In genomic region chr10:128124813-128125403, GRCh38 we compare ENCODE assay signal across 1 cellular context.
TF ChIP-seq lines count a peak whose summit lies in the region.

No MANE protein-coding gene starts in this region.

TF ChIP-seq in K562, 482 proteins besides CTCF, POLR2A, EP300 and RAD21:
- TF ChIP-seq, protein P1, sequence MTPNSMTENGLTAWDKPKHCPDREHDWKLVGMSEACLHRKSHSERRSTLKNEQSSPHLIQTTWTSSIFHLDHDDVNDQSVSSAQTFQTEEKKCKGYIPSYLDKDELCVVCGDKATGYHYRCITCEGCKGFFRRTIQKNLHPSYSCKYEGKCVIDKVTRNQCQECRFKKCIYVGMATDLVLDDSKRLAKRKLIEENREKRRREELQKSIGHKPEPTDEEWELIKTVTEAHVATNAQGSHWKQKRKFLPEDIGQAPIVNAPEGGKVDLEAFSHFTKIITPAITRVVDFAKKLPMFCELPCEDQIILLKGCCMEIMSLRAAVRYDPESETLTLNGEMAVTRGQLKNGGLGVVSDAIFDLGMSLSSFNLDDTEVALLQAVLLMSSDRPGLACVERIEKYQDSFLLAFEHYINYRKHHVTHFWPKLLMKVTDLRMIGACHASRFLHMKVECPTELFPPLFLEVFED (CRISPR knock-in tag; conservative IDR thresholded peaks at IDR 0.05) = no peak
- no peak for TF ChIP-seq ZC3H11A (IDR thresholded peaks at IDR 0.05; ENCODE audit: low read depth, low read length)
- TF ChIP-seq ELK3 (CRISPR knock-in tag; IDR thresholded peaks at IDR 0.05) = no peak
- TF ChIP-seq VEZF1 (CRISPR knock-in tag; IDR thresholded peaks at IDR 0.05) = peak; percentile 10; the same call in 1 of the 2 replicates
- no peak for TF ChIP-seq ZNF436 (CRISPR knock-in tag; IDR thresholded peaks at IDR 0.05)
- TF ChIP-seq NCOA4 (IDR thresholded peaks at IDR 0.05; ENCODE audit: partially characterized antibody) = no peak
- no peak for TF ChIP-seq PTTG1 (tag; IDR thresholded peaks at IDR 0.05; ENCODE audit: low read depth)
- TF ChIP-seq ZNF766 (CRISPR knock-in tag; conservative IDR thresholded peaks at IDR 0.05) = no peak
- TF ChIP-seq PHTF2 (CRISPR knock-in tag; IDR thresholded peaks at IDR 0.05) = no peak
- TF ChIP-seq XRCC5 (IDR thresholded peaks at IDR 0.05; ENCODE audit: low read depth, low read length) = no peak
- no peak for TF ChIP-seq NFE2L1 (tag; IDR thresholded peaks at IDR 0.05; ENCODE audit: borderline replicate concordance, low read depth)
- no peak for TF ChIP-seq TFAM (CRISPR knock-in tag; conservative IDR thresholded peaks at IDR 0.05)
- 0 out of 2 replicates have a peak, but pooled peaks have one; percentile 21 for TF ChIP-seq ARID4B (CRISPR knock-in tag; IDR thresholded peaks at IDR 0.05)
- TF ChIP-seq ZNF174 (CRISPR knock-in tag; IDR thresholded peaks at IDR 0.05) = no peak
- no peak for TF ChIP-seq DMBX1 (CRISPR knock-in tag; IDR thresholded peaks at IDR 0.05; ENCODE audit: borderline replicate concordance)
